1 cellular context compared by ENCODE assay signal in the genomic region with DNA sequence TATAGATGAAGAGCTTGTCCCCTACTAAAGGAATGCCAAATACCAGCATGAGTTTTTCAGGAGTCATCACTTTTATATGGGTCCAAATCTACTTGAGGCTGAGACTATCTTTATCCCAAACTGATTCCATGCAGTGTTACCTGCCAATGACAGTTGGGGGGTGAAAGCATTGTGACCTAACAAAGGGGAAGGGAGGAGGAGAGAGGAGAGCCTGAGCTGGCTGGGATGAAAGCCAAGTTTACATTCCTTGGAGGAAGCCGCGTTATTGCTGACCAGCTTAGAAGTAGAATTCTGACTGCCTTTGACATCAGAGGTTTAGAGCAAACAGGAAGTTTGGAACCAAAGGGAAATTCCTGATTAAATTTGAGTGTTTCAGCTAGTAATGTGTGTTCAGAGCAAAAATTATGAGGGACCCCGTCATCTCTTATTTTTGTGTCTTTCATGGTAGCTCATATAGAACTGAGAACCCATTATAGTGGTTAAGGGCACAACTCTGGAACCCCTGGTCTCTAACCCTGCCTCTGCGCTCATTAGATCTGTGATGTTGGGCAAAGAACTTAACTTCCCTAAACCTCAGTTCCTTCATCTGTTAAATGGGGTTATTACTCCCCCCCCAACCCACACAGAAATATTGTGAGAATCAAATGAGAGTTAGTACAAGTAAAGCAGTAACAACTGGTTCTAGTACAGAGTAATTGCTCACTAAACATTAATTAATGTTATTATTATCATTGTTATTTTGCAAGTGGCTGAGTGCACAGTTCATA.
A peak's percentile ranks its signal among the peaks of the same experiment; 100 is the strongest.
TF ChIP-seq lines count a peak whose summit lies in the region.

No MANE protein-coding gene starts in this region.

TF ChIP-seq in IMR-90, 13 proteins besides CTCF, POLR2A, EP300 and RAD21 (continued from another document):
- TF ChIP-seq, protein P1, sequence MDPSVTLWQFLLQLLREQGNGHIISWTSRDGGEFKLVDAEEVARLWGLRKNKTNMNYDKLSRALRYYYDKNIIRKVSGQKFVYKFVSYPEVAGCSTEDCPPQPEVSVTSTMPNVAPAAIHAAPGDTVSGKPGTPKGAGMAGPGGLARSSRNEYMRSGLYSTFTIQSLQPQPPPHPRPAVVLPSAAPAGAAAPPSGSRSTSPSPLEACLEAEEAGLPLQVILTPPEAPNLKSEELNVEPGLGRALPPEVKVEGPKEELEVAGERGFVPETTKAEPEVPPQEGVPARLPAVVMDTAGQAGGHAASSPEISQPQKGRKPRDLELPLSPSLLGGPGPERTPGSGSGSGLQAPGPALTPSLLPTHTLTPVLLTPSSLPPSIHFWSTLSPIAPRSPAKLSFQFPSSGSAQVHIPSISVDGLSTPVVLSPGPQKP (IDR thresholded peaks at IDR 0.05; ENCODE audit: borderline replicate concordance, low read depth, low read length), result no peak
- TF ChIP-seq RFX5 (IDR thresholded peaks at IDR 0.05; ENCODE audit: low read depth, low read length) (no peak), MAZ (IDR thresholded peaks at IDR 0.05; ENCODE audit: borderline replicate concordance, low read depth, low read length) (peak; percentile 77), MAFK (IDR thresholded peaks at IDR 0.05; ENCODE audit: low read depth, low read length) (peak; percentile 79), RCOR1 (IDR thresholded peaks at IDR 0.05; ENCODE audit: insufficient replicate concordance, low read length) (peak; percentile 17), FOS (IDR thresholded peaks at IDR 0.05; ENCODE audit: low read depth, low read length) (peak; percentile 54; the same call in 1 of the 2 replicates)
TF ChIP-seq in IMR-90: peak in this region for 8.
